8 cellular contexts compared by ENCODE assay signal in the genomic region with DNA sequence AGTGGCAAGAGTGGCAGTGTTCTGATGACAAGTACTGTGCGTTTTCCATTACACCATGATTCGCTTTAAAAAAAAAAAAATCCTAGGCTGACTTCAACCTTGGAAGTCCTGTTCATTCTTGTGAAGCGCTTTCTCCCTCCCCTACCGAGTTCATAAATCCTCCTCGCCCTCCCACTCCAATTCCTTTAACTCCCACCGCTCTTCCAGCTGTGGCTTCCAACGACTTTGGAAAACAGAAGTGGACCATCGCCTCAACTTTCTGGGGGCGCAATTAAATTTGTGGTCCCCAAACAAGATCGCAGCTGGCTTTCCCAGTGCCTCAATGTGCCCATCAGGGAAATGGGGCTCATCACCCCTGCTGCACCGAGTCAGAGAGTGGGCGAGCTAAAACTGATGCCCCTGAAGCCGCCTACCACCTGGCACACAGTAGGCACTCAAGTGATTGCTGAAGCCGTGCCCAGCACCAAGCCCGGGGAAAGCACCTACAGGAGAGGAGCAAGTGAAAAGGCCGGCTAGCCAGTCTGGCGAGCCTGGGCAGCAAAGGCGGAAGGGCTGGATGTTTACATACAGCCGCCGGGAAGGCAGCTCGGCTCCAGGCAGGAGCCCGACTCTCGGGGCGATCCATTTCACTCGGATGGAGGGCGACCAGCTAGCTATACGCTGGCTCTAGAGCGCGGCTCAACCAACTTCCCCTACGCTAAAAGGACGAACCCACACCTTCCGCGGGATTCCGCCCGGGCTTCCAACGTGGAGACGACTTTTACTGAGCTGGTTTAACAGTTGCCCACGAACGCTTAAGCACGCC. TPM values are rescaled to one million over a fixed set of nuclear protein-coding genes. Genes with fewer than 3 reads are reported as not detected.
DNase-seq lines count a peak whose midpoint lies in the region; ATAC-seq and TF ChIP-seq lines count a peak whose summit lies in the region.

No MANE protein-coding gene starts in this region.

- no peaks in the 10 kb centered on the region for H3K9me3 ChIP-seq in upper lobe of left lung

- H3K36me3 Mint-ChIP-seq in endothelial cell (ENCODE audit: low read depth, unreplicated experiment): no peaks in the 10 kb centered on the region
- H3K36me3 Mint-ChIP-seq in mesothelial cell of epicardium: no peaks in the 10 kb centered on the region

- WGBS in upper lobe of left lung, 2 donors: 8 to 12% methylated on average over 23 to 39 of the region's 40 CpGs

- in situ Hi-C loops in SK-MEL-5 (cut with HindIII; ENCODE audit: low pct_unique_long_range_greater_than_20kb, low sequenced_read_pairs): no loop called here

- H3K27me3 Mint-ChIP-seq in endothelial cell (ENCODE audit: unreplicated experiment) (peaks cover 4% of the 10 kb centered on the region), mesothelial cell of epicardium (ENCODE audit: low read depth) (no peaks in the 10 kb centered on the region)

- TF ChIP-seq EP300 in upper lobe of left lung (IDR thresholded peaks at IDR 0.05): no peak

- DNase-seq in NCI-H1417 (lab: John Stamatoyannopoulos, UW) (peak; percentile 62 to 73 (median 63)), NCI-H1417 treated with DMSO at 0.1 percent for 48 hours (lab: John Stamatoyannopoulos, UW) (no peak), HT-29 (ENCODE audit: low spot score) (peak; percentile 77), SK-MEL-5 (ENCODE audit: low read depth, low spot score) (peak; percentile 20), endothelial cell (ENCODE audit: low spot score) (peak; percentile 55), mesothelial cell of epicardium (ENCODE audit: low spot score in 2 of 2, unreplicated experiment in 2 of 2) (peak; percentile 31 to 68), upper lobe of left lung (peak; percentile 81 to 86)

- ATAC-seq in upper lobe of left lung (ENCODE audit: low FRiP score in 2 of 2) (peak; percentile 59 to 77), GM19397 (IDR thresholded peaks at IDR 0.05; ENCODE audit: unreplicated experiment) (no peak)

- H3K27me3 ChIP-seq in upper lobe of left lung: no peaks in the 10 kb centered on the region

- peak overlapping the region; percentile 66 to 94 (median 76) for H3K4me3 ChIP-seq in upper lobe of left lung

- peak in 2 of 4 donors; percentile 54 to 67 for TF ChIP-seq POLR2A in upper lobe of left lung (IDR thresholded peaks at IDR 0.05)

- no peaks in the 10 kb centered on the region for H3K36me3 ChIP-seq in upper lobe of left lung

- H3K4me1 ChIP-seq in upper lobe of left lung: peaks cover 8 to 48% (median 30%) of the 10 kb centered on the region in 4 donors

- H3K27ac ChIP-seq in upper lobe of left lung: peak overlapping the region; percentile 88 to 96 (median 94)

- H3K4me1 Mint-ChIP-seq in endothelial cell (ENCODE audit: unreplicated experiment) (peaks cover 29% of the 10 kb centered on the region), mesothelial cell of epicardium (peaks cover 73% of the 10 kb centered on the region)

- H3K4me3 Mint-ChIP-seq in endothelial cell (ENCODE audit: unreplicated experiment) (peak overlapping the region; percentile 99), mesothelial cell of epicardium (peak overlapping the region; percentile 93)

- H3K9me3 Mint-ChIP-seq in endothelial cell (ENCODE audit: unreplicated experiment) (no peaks in the 10 kb centered on the region), mesothelial cell of epicardium (no peaks in the 10 kb centered on the region)

- TF ChIP-seq CTCF in endothelial cell (IDR thresholded peaks at IDR 0.05; ENCODE audit: unreplicated experiment) (no peak), mesothelial cell of epicardium (IDR thresholded peaks at IDR 0.05; ENCODE audit: unreplicated experiment) (no peak), upper lobe of left lung (IDR thresholded peaks at IDR 0.05) (no peak)

- H3K27ac Mint-ChIP-seq in endothelial cell (ENCODE audit: unreplicated experiment) (peak overlapping the region; percentile 57), mesothelial cell of epicardium (peak overlapping the region; percentile 95)

RNA-seq across cellular contexts. Expression of a gene that starts 1.3 kb away (rescaled TPM):
- 3.8 and 5.4 TPM in 2 replicates for total RNA-seq in HT-29 (2014; rRNA removed; shearing (Covaris generic))
- 26.5 and 26.7 TPM in 2 replicates for total RNA-seq in SK-MEL-5 (2014; rRNA removed; shearing (Covaris generic))
- polyA plus RNA-seq in SK-MEL-5 (2015; cell fraction: cytosol; rRNA removed): 28.1 and 42.2 TPM in 2 replicates
- 15.1 and 17.5 TPM in 2 replicates for polyA plus RNA-seq in SK-MEL-5 (2015; cell fraction: nucleus; rRNA removed)
- total RNA-seq in endothelial cell (ENCODE audit: unreplicated experiment): 33.5 TPM
- 61.8 to 64.5 TPM (median 64.4 TPM) in 3 replicates for total RNA-seq in mesothelial cell of epicardium
- 100 to 1,000 TPM in 1 of 6 donors, 10 to 100 TPM in 5; 30.7 to 117 (median 55.5) TPM for total RNA-seq in upper lobe of left lung
